8 cellular contexts compared by ENCODE assay signal in the genomic region with DNA sequence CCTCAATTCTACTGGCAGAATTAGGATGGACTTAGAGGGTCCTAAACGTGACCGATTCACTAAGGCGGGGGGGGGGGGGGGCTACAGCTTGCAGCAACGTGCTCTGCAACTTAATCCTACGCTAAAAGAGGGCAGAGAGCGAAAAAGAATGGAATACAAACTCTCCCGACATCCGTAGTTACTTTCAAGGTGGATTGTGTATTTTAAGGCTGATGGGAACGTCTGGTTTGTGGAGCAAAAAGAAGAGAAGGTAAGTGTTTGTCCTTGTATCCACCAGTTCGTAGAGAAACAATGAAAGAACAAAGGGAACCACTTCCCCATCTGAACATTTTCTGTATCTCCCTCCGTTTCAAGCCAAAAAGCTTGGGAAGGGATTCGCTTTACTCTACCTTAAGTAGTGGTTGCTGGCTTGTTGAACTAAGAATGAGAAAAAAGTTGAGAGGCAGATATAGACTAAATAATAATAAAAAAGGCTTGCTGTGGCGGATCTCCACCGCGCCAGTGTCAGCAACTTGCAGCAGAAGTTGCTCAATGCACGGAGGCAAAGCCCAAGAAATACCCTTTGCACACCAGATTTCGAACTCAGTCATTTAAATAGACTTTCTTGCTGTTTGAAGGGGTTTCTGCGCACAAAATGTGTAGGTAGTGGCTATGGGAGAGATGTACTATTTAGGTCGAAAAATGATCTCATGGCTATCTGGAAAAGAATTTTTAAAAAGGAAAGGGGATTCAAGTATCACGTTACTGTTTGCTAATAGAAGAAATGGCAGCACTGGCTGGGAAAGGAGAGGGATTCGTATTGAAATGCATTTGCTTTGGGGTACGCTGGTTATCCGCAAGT. TPM values are rescaled to one million over a fixed set of nuclear protein-coding genes. Genes with fewer than 3 reads are reported as not detected.
DNase-seq lines count a peak whose midpoint lies in the region; ATAC-seq and TF ChIP-seq lines count a peak whose summit lies in the region.

No MANE protein-coding gene starts in this region.

- H2AFZ ChIP-seq in neural cell (ENCODE audit: low read depth, low read length): peak overlapping the region; percentile 22

- peaks cover 37% of the 10 kb centered on the region for H3K27me3 Mint-ChIP-seq in activated naive CD4-positive, alpha-beta T cell treated with anti-CD3 and anti-CD28 coated beads, Interleukin-2, amount 50 U/mL, for 24 hours

- H3K36me3 ChIP-seq in neural cell (ENCODE audit: insufficient read depth, low read length): no peaks in the 10 kb centered on the region

- peaks cover 2% of the 10 kb centered on the region for H3K36me3 Mint-ChIP-seq in activated naive CD4-positive, alpha-beta T cell treated with anti-CD3 and anti-CD28 coated beads, Interleukin-2, amount 50 U/mL, for 24 hours

- no peaks in the 10 kb centered on the region for H4K20me1 ChIP-seq in neural cell (ENCODE audit: insufficient read depth)

- peak overlapping the region; percentile 67 for H3K27ac ChIP-seq in neural cell (ENCODE audit: low read length)

- H3K4me2 ChIP-seq in neural cell (ENCODE audit: low read length): peak overlapping the region; percentile 67

- DNase-seq in activated naive CD4-positive, alpha-beta T cell treated with anti-CD3 and anti-CD28 coated beads, Interleukin-2, amount 50 U/mL, for 16 hours: no peak
- DNase-seq in SHP77 treated with DMSO at 0.1 percent for 48 hours (lab: John Stamatoyannopoulos, UW): peak; percentile 41
- peak; percentile 58 to 72 for DNase-seq in erythroblast (lab: John Stamatoyannopoulos, UW)
- DNase-seq in OCI-M2 (lab: John Stamatoyannopoulos, UW; ENCODE audit: unreplicated experiment): no peak
- no peak for DNase-seq in stimulated activated CD4-positive, alpha-beta T cell treated with anti-CD3 and anti-CD28 coated beads, Interleukin-4, amount 100 ng/mL, for 1 hour

- H3K9ac ChIP-seq in neural cell (ENCODE audit: low read length): peak overlapping the region; percentile 71

- H3K27ac Mint-ChIP-seq in activated naive CD4-positive, alpha-beta T cell treated with anti-CD3 and anti-CD28 coated beads, Interleukin-2, amount 50 U/mL, for 24 hours: peak overlapping the region; percentile 99

- peaks cover 3% of the 10 kb centered on the region for H3F3A ChIP-seq in neural cell (ENCODE audit: insufficient read depth, low read length, poor library complexity, severe bottlenecking)

- H3K9me2 ChIP-seq in neural cell (ENCODE audit: insufficient read depth, low read length): no peaks in the 10 kb centered on the region

- no peak for TF ChIP-seq CTCF in neural cell (IDR thresholded peaks at IDR 0.05; ENCODE audit: poor library complexity, severe bottlenecking)

- H3K9me3 ChIP-seq in neural cell (ENCODE audit: low read length): no peaks in the 10 kb centered on the region

- no peak for TF ChIP-seq POLR2A in erythroblast (IDR thresholded peaks at IDR 0.05; ENCODE audit: low read length)

- H3K79me2 ChIP-seq in neural cell (replicated peaks; ENCODE audit: insufficient read depth, low read length): peaks cover 76% of the 10 kb centered on the region

- H3K4me1 Mint-ChIP-seq in activated naive CD4-positive, alpha-beta T cell treated with anti-CD3 and anti-CD28 coated beads, Interleukin-2, amount 50 U/mL, for 24 hours: peaks cover 53% of the 10 kb centered on the region

- ATAC-seq in HG03342 (IDR thresholded peaks at IDR 0.05; ENCODE audit: unreplicated experiment): no peak

- peaks cover 14% of the 10 kb centered on the region for H3K27me3 ChIP-seq in neural cell (ENCODE audit: insufficient read depth, low read depth, low read length)

- TF ChIP-seq RAD21 in neural cell (conservative IDR thresholded peaks at IDR 0.05): no peak

- H3K4me3 ChIP-seq in neural cell (ENCODE audit: low read length): peak overlapping the region; percentile 65

- TF ChIP-seq EP300 in neural cell (conservative IDR thresholded peaks at IDR 0.05; ENCODE audit: poor library complexity, severe bottlenecking): no peak

- H3K9me3 Mint-ChIP-seq in activated naive CD4-positive, alpha-beta T cell treated with anti-CD3 and anti-CD28 coated beads, Interleukin-2, amount 50 U/mL, for 24 hours: no peaks in the 10 kb centered on the region

- peak overlapping the region; percentile 92 for H3K4me3 Mint-ChIP-seq in activated naive CD4-positive, alpha-beta T cell treated with anti-CD3 and anti-CD28 coated beads, Interleukin-2, amount 50 U/mL, for 24 hours

TF ChIP-seq in neural cell, 6 proteins besides CTCF, POLR2A, EP300 and RAD21:
- TF ChIP-seq MXI1 (conservative IDR thresholded peaks at IDR 0.05; ENCODE audit: poor library complexity, severe bottlenecking) (no peak), POLR2AphosphoS5 (IDR thresholded peaks at IDR 0.05) (no peak), EZH2 (IDR thresholded peaks at IDR 0.05; ENCODE audit: borderline replicate concordance, insufficient read depth, low read length, poor library complexity, severe bottlenecking) (no peak), SMC3 (conservative IDR thresholded peaks at IDR 0.05; ENCODE audit: poor library complexity) (no peak)
TF ChIP-seq in neural cell: peak in this region for 0.

RNA-seq across cellular contexts. Expression of gene SKIDA1, which starts 0.7 kb away (rescaled TPM):
- 3.7 and 4.8 TPM in 2 replicates for polyA plus RNA-seq in neural cell
- polyA minus RNA-seq in neural cell: 27.6 and 31.9 TPM in 2 replicates

RNA-seq across cellular contexts. Expression of gene MLLT10, which starts 9.3 kb away (rescaled TPM):
- 31.0 and 34.0 TPM in 2 replicates for polyA plus RNA-seq in neural cell
- polyA minus RNA-seq in neural cell: 69.6 and 78.3 TPM in 2 replicates

Comparison
In these comparisons a context has a peak if more than half of its experiments do, and no peak if none do; other contexts are left out.
1. DNase-seq: peak in SHP77 treated with DMSO at 0.1 percent for 48 hours (single experiment) and erythroblast (2 of 2); none in activated naive CD4-positive, alpha-beta T cell treated with anti-CD3 and anti-CD28 coated beads, Interleukin-2, amount 50 U/mL, for 16 hours (single experiment), OCI-M2 (single experiment) and stimulated activated CD4-positive, alpha-beta T cell treated with anti-CD3 and anti-CD28 coated beads, Interleukin-4, amount 100 ng/mL, for 1 hour (single experiment).